ENCODE assay signal across 1 cellular context in the genomic region with DNA sequence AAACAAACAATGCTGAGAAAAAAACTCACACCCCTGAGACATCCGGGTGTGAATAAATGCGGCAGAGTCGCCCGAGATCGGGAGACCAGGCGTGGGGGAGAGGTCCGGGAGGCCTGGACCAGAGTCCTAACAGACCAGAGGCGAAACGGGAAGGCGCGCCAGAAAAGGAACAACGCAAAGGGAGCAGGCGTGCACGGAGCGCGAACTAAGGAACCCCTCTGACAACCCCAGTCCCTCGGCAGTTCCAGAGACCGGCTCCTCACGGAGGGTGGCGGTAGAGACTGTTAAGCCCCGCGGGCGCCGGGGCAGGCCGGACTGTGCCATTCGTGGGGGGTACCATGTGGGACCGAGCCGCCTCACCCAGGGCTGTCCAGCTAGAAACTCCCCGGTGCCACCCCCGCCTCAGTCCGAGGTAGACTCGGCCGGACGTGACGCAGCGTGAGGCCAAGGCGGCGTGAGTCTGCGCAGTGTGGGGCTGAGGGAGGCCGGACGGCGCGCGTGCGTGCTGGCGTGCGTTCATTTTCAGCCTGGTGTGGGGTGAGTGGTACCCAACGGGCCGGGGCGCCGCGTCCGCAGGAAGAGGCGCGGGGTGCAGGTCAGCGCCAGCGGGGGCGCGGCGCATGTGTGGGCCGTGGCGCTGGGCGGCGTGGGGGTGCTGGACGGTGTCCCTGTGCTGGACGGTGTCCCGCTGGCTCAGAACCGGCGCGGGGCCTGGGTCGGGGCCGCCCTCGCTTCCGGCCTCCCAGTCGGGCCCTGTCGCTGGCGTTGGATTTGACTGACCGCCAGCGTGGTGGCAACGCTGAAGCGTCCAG.
TF ChIP-seq lines count a peak whose summit lies in the region.

A gene (plus strand): TSS at position 513 of the 812 bp plus-strand sequence. CDS start 1,075 bp downstream, outside the sequence.

TF ChIP-seq in HepG2, 621 proteins besides CTCF, POLR2A, EP300 and RAD21 (continued from another document and continues in another):
- TF ChIP-seq GATAD2A (CRISPR knock-in tag; IDR thresholded peaks at IDR 0.05), result no peak; the same call in 1 of the 2 replicates
- no peak for TF ChIP-seq MIXL1 (CRISPR knock-in tag; IDR thresholded peaks at IDR 0.05)
- TF ChIP-seq TMF1 (CRISPR knock-in tag; IDR thresholded peaks at IDR 0.05; ENCODE audit: low read depth), result peak; percentile 94
- TF ChIP-seq, protein P1, sequence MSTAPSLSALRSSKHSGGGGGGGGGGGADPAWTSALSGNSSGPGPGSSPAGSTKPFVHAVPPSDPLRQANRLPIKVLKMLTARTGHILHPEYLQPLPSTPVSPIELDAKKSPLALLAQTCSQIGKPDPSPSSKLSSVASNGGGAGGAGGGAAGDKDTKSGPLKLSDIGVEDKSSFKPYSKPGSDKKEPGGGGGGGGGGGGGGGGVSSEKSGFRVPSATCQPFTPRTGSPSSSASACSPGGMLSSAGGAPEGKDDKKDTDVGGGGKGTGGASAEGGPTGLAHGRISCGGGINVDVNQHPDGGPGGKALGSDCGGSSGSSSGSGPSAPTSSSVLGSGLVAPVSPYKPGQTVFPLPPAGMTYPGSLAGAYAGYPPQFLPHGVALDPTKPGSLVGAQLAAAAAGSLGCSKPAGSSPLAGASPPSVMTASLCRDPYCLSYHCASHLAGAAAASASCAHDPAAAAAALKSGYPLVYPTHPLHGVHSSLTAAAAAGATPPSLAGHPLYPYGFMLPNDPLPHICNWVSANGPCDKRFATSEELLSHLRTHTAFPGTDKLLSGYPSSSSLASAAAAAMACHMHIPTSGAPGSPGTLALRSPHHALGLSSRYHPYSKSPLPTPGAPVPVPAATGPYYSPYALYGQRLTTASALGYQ (CRISPR knock-in tag; IDR thresholded peaks at IDR 0.05), result peak; percentile 66
- no peak for TF ChIP-seq MAFK (conservative IDR thresholded peaks at IDR 0.05 in 1 of 2, IDR thresholded peaks at IDR 0.05 in 1 of 2; ENCODE audit: low read length in 2 of 2)
- no peak for TF ChIP-seq MBD4 (IDR thresholded peaks at IDR 0.05; ENCODE audit: borderline replicate concordance, low read length)
- peak; percentile 92 for TF ChIP-seq TOPORS (CRISPR knock-in tag; IDR thresholded peaks at IDR 0.05)
- TF ChIP-seq YY1 (IDR thresholded peaks at IDR 0.05; ENCODE audit: insufficient read depth, insufficient replicate concordance, low read depth, low read length), result peak; percentile 54
- TF ChIP-seq HDAC2 (CRISPR knock-in tag; IDR thresholded peaks at IDR 0.05), result no peak
- peak; percentile 55; the same call in 1 of the 2 replicates for TF ChIP-seq FOXK1 (CRISPR knock-in tag; IDR thresholded peaks at IDR 0.05; ENCODE audit: borderline replicate concordance, low read depth)
- peak; percentile 87; the same call in 1 of the 2 replicates for TF ChIP-seq MEIS1 (CRISPR knock-in tag; IDR thresholded peaks at IDR 0.05; ENCODE audit: borderline replicate concordance)
- no peak for TF ChIP-seq HNRNPL (IDR thresholded peaks at IDR 0.05; ENCODE audit: low read depth, low read length)
- no peak for TF ChIP-seq NFYC (CRISPR knock-in tag; IDR thresholded peaks at IDR 0.05)
- TF ChIP-seq, protein P2, sequence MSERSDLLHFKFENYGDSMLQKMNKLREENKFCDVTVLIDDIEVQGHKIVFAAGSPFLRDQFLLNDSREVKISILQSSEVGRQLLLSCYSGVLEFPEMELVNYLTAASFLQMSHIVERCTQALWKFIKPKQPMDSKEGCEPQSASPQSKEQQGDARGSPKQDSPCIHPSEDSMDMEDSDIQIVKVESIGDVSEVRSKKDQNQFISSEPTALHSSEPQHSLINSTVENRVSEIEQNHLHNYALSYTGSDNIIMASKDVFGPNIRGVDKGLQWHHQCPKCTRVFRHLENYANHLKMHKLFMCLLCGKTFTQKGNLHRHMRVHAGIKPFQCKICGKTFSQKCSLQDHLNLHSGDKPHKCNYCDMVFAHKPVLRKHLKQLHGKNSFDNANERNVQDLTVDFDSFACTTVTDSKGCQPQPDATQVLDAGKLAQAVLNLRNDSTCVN (CRISPR knock-in tag; IDR thresholded peaks at IDR 0.05; ENCODE audit: borderline replicate concordance), result peak; percentile 50; the same call in 1 of the 2 replicates
- TF ChIP-seq NR2F2 (IDR thresholded peaks at IDR 0.05; ENCODE audit: borderline replicate concordance, low read depth), result peak; percentile 13; the same call in 1 of the 2 replicates
- TF ChIP-seq SMYD3 (CRISPR knock-in tag; IDR thresholded peaks at IDR 0.05), result peak; percentile 84
- TF ChIP-seq, protein P3, sequence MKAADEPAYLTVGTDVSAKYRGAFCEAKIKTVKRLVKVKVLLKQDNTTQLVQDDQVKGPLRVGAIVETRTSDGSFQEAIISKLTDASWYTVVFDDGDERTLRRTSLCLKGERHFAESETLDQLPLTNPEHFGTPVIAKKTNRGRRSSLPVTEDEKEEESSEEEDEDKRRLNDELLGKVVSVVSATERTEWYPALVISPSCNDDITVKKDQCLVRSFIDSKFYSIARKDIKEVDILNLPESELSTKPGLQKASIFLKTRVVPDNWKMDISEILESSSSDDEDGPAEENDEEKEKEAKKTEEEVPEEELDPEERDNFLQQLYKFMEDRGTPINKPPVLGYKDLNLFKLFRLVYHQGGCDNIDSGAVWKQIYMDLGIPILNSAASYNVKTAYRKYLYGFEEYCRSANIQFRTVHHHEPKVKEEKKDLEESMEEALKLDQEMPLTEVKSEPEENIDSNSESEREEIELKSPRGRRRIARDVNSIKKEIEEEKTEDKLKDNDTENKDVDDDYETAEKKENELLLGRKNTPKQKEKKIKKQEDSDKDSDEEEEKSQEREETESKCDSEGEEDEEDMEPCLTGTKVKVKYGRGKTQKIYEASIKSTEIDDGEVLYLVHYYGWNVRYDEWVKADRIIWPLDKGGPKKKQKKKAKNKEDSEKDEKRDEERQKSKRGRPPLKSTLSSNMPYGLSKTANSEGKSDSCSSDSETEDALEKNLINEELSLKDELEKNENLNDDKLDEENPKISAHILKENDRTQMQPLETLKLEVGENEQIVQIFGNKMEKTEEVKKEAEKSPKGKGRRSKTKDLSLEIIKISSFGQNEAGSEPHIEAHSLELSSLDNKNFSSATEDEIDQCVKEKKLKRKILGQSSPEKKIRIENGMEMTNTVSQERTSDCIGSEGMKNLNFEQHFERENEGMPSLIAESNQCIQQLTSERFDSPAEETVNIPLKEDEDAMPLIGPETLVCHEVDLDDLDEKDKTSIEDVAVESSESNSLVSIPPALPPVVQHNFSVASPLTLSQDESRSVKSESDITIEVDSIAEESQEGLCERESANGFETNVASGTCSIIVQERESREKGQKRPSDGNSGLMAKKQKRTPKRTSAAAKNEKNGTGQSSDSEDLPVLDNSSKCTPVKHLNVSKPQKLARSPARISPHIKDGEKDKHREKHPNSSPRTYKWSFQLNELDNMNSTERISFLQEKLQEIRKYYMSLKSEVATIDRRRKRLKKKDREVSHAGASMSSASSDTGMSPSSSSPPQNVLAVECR (CRISPR knock-in tag; IDR thresholded peaks at IDR 0.05; ENCODE audit: borderline replicate concordance), result peak; percentile 97
- TF ChIP-seq ZNF484 (CRISPR knock-in tag; IDR thresholded peaks at IDR 0.05; ENCODE audit: borderline replicate concordance, low read depth), result no peak
- TF ChIP-seq ELF4 (CRISPR knock-in tag; IDR thresholded peaks at IDR 0.05; ENCODE audit: borderline replicate concordance), result no peak; the same call in 1 of the 2 replicates
- TF ChIP-seq KDM5A (IDR thresholded peaks at IDR 0.05; ENCODE audit: borderline replicate concordance, low read length), result peak; percentile 79; the same call in 1 of the 2 replicates
- TF ChIP-seq BRCA1 (CRISPR knock-in tag; IDR thresholded peaks at IDR 0.05), result peak; percentile 73
- TF ChIP-seq, protein P4, sequence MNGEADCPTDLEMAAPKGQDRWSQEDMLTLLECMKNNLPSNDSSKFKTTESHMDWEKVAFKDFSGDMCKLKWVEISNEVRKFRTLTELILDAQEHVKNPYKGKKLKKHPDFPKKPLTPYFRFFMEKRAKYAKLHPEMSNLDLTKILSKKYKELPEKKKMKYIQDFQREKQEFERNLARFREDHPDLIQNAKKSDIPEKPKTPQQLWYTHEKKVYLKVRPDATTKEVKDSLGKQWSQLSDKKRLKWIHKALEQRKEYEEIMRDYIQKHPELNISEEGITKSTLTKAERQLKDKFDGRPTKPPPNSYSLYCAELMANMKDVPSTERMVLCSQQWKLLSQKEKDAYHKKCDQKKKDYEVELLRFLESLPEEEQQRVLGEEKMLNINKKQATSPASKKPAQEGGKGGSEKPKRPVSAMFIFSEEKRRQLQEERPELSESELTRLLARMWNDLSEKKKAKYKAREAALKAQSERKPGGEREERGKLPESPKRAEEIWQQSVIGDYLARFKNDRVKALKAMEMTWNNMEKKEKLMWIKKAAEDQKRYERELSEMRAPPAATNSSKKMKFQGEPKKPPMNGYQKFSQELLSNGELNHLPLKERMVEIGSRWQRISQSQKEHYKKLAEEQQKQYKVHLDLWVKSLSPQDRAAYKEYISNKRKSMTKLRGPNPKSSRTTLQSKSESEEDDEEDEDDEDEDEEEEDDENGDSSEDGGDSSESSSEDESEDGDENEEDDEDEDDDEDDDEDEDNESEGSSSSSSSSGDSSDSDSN (CRISPR knock-in tag; IDR thresholded peaks at IDR 0.05), result peak; percentile 91
- TF ChIP-seq ATF7 (IDR thresholded peaks at IDR 0.05), result peak; percentile 80
- no peak for TF ChIP-seq ATF7 (CRISPR knock-in tag; IDR thresholded peaks at IDR 0.05)
- no peak for TF ChIP-seq SOX6 (IDR thresholded peaks at IDR 0.05)
- peak; percentile 64; the same call in 1 of the 2 replicates for TF ChIP-seq SOX6 (CRISPR knock-in tag; IDR thresholded peaks at IDR 0.05)
- TF ChIP-seq TCF7 (IDR thresholded peaks at IDR 0.05; ENCODE audit: low read depth), result no peak
- TF ChIP-seq, protein P5, sequence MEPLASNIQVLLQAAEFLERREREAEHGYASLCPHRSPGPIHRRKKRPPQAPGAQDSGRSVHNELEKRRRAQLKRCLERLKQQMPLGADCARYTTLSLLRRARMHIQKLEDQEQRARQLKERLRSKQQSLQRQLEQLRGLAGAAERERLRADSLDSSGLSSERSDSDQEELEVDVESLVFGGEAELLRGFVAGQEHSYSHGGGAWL (CRISPR knock-in tag; IDR thresholded peaks at IDR 0.05), result peak; percentile 95
- TF ChIP-seq ZNF652 (CRISPR knock-in tag; IDR thresholded peaks at IDR 0.05; ENCODE audit: borderline replicate concordance, low read depth), result no peak
- TF ChIP-seq MAFF (IDR thresholded peaks at IDR 0.05; ENCODE audit: low read depth, low read length), result peak; percentile 38; the same call in 1 of the 2 replicates
- TF ChIP-seq, protein P6, sequence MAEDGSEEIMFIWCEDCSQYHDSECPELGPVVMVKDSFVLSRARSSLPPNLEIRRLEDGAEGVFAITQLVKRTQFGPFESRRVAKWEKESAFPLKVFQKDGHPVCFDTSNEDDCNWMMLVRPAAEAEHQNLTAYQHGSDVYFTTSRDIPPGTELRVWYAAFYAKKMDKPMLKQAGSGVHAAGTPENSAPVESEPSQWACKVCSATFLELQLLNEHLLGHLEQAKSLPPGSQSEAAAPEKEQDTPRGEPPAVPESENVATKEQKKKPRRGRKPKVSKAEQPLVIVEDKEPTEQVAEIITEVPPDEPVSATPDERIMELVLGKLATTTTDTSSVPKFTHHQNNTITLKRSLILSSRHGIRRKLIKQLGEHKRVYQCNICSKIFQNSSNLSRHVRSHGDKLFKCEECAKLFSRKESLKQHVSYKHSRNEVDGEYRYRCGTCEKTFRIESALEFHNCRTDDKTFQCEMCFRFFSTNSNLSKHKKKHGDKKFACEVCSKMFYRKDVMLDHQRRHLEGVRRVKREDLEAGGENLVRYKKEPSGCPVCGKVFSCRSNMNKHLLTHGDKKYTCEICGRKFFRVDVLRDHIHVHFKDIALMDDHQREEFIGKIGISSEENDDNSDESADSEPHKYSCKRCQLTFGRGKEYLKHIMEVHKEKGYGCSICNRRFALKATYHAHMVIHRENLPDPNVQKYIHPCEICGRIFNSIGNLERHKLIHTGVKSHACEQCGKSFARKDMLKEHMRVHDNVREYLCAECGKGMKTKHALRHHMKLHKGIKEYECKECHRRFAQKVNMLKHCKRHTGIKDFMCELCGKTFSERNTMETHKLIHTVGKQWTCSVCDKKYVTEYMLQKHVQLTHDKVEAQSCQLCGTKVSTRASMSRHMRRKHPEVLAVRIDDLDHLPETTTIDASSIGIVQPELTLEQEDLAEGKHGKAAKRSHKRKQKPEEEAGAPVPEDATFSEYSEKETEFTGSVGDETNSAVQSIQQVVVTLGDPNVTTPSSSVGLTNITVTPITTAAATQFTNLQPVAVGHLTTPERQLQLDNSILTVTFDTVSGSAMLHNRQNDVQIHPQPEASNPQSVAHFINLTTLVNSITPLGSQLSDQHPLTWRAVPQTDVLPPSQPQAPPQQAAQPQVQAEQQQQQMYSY (CRISPR knock-in tag; IDR thresholded peaks at IDR 0.05), result no peak
- TF ChIP-seq HNRNPUL1 (IDR thresholded peaks at IDR 0.05; ENCODE audit: low read depth, low read length), result 0 out of 2 replicates have a peak, but pooled peaks have one; percentile 71
- TF ChIP-seq MYNN (CRISPR knock-in tag; IDR thresholded peaks at IDR 0.05; ENCODE audit: low read depth), result no peak
- peak; percentile 90 for TF ChIP-seq ZNF768 (CRISPR knock-in tag; IDR thresholded peaks at IDR 0.05)
- TF ChIP-seq, protein P7, sequence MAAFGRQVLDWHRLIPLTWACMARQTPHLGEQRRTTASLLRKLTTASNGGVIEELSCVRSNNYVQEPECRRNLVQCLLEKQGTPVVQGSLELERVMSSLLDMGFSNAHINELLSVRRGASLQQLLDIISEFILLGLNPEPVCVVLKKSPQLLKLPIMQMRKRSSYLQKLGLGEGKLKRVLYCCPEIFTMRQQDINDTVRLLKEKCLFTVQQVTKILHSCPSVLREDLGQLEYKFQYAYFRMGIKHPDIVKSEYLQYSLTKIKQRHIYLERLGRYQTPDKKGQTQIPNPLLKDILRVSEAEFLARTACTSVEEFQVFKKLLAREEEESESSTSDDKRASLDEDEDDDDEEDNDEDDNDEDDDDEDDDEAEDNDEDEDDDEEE (CRISPR knock-in tag; IDR thresholded peaks at IDR 0.05), result peak; percentile 70; the same call in 1 of the 2 replicates
- TF ChIP-seq, protein P8, sequence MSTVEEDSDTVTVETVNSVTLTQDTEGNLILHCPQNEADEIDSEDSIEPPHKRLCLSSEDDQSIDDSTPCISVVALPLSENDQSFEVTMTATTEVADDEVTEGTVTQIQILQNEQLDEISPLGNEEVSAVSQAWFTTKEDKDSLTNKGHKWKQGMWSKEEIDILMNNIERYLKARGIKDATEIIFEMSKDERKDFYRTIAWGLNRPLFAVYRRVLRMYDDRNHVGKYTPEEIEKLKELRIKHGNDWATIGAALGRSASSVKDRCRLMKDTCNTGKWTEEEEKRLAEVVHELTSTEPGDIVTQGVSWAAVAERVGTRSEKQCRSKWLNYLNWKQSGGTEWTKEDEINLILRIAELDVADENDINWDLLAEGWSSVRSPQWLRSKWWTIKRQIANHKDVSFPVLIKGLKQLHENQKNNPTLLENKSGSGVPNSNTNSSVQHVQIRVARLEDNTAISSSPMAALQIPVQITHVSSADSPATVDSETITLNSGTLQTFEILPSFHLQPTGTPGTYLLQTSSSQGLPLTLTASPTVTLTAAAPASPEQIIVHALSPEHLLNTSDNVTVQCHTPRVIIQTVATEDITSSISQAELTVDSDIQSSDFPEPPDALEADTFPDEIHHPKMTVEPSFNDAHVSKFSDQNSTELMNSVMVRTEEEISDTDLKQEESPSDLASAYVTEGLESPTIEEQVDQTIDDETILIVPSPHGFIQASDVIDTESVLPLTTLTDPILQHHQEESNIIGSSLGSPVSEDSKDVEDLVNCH (CRISPR knock-in tag; IDR thresholded peaks at IDR 0.05), result 0 out of 2 replicates have a peak, but pooled peaks have one; percentile 51
- TF ChIP-seq NFE2 (CRISPR knock-in tag; IDR thresholded peaks at IDR 0.05), result no peak
- TF ChIP-seq, protein P9, sequence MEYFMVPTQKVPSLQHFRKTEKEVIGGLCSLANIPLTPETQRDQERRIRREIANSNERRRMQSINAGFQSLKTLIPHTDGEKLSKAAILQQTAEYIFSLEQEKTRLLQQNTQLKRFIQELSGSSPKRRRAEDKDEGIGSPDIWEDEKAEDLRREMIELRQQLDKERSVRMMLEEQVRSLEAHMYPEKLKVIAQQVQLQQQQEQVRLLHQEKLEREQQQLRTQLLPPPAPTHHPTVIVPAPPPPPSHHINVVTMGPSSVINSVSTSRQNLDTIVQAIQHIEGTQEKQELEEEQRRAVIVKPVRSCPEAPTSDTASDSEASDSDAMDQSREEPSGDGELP (IDR thresholded peaks at IDR 0.05; ENCODE audit: borderline replicate concordance, low read depth), result peak; percentile 76; the same call in 1 of the 2 replicates
